ENCODE assay signal across 1 cellular context in the genomic region with DNA sequence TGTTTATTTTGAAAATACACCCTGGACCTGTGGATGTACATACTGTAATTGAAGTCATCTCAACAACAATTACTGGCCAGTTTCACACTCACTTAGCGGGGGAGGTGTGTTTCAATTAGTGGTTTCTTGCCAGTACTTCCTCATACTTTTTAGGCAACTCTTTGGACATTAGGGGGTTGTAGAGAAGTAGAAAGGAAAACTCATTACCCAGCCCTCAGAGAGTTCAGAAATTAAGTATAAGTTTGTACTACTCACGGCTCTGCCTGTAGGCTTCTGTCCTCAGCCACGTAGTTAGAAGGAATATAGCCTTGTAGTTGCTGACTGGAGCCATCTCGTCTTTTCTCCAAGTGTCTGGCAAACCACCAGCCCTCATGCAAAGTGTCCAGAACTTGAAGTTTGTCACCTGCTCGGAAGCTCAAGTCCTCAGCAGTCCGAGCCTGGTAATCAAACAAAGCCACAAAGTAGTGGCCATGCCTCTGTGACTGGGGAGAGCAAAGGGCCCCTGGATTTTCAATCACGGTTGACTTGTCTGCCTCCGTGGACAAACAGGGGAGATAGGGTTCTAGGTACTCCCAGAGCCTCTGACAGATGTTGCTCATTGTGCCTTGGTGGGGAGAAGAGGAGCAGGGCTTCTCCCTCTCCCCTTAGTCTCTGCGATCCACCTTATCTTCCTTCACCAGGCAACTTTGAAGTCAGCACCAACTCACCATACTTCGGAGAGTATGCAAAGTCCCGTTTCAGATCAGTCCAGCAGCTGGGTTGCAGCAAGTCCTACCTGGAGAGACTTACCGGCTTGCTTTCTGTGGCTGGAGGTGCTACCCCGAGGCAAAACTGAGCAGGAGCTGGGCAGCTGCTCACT.
A peak's percentile ranks its signal among the peaks of the same experiment; 100 is the strongest.
TF ChIP-seq lines count a peak whose summit lies in the region.

No MANE protein-coding gene starts in this region.

TF ChIP-seq in HepG2, 621 proteins besides CTCF, POLR2A, EP300 and RAD21 (continued from another document):
- TF ChIP-seq, protein P1, sequence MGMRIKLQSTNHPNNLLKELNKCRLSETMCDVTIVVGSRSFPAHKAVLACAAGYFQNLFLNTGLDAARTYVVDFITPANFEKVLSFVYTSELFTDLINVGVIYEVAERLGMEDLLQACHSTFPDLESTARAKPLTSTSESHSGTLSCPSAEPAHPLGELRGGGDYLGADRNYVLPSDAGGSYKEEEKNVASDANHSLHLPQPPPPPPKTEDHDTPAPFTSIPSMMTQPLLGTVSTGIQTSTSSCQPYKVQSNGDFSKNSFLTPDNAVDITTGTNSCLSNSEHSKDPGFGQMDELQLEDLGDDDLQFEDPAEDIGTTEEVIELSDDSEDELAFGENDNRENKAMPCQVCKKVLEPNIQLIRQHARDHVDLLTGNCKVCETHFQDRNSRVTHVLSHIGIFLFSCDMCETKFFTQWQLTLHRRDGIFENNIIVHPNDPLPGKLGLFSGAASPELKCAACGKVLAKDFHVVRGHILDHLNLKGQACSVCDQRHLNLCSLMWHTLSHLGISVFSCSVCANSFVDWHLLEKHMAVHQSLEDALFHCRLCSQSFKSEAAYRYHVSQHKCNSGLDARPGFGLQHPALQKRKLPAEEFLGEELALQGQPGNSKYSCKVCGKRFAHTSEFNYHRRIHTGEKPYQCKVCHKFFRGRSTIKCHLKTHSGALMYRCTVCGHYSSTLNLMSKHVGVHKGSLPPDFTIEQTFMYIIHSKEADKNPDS (CRISPR knock-in tag; IDR thresholded peaks at IDR 0.05): no peak
- TF ChIP-seq ZNF121 (CRISPR knock-in tag; IDR thresholded peaks at IDR 0.05) (peak; percentile 53; the same call in 1 of the 2 replicates), YEATS4 (CRISPR knock-in tag; IDR thresholded peaks at IDR 0.05; ENCODE audit: borderline replicate concordance) (peak; percentile 20; the same call in 1 of the 2 replicates), ARNT (IDR thresholded peaks at IDR 0.05) (no peak), KMT2B (CRISPR knock-in tag; IDR thresholded peaks at IDR 0.05) (peak; percentile 20; the same call in 1 of the 2 replicates), ARNT2 (CRISPR knock-in tag; IDR thresholded peaks at IDR 0.05; ENCODE audit: low read depth) (peak; percentile 59; the same call in 1 of the 2 replicates), KDM5A (IDR thresholded peaks at IDR 0.05; ENCODE audit: borderline replicate concordance, low read length) (peak; percentile 45; the same call in 1 of the 2 replicates), SP1 (IDR thresholded peaks at IDR 0.05) (no peak), SP1 (CRISPR knock-in tag; IDR thresholded peaks at IDR 0.05) (0 out of 2 replicates have a peak, but pooled peaks have one; percentile 7), PCBP2 (optimal IDR thresholded peaks at IDR 0.05; ENCODE audit: low read depth, low read length, poor library complexity, severe bottlenecking) (no peak), ZBTB46 (CRISPR knock-in tag; IDR thresholded peaks at IDR 0.05; ENCODE audit: borderline replicate concordance) (0 out of 2 replicates have a peak, but pooled peaks have one; percentile 78), ZNF263 (CRISPR knock-in tag; IDR thresholded peaks at IDR 0.05) (0 out of 2 replicates have a peak, but pooled peaks have one; percentile 56), EED (CRISPR knock-in tag; IDR thresholded peaks at IDR 0.05) (no peak), ZNF556 (CRISPR knock-in tag; IDR thresholded peaks at IDR 0.05; ENCODE audit: borderline replicate concordance) (0 out of 2 replicates have a peak, but pooled peaks have one; percentile 40), KMT2A (CRISPR knock-in tag; IDR thresholded peaks at IDR 0.05) (0 out of 2 replicates have a peak, but pooled peaks have one; percentile 20), ZNF800 (CRISPR knock-in tag; IDR thresholded peaks at IDR 0.05) (no peak), DMAP1 (CRISPR knock-in tag; IDR thresholded peaks at IDR 0.05) (peak; percentile 39; the same call in 1 of the 2 replicates), ZSCAN25 (CRISPR knock-in tag; IDR thresholded peaks at IDR 0.05) (0 out of 2 replicates have a peak, but pooled peaks have one; percentile 17), ZNF264 (CRISPR knock-in tag; IDR thresholded peaks at IDR 0.05) (0 out of 2 replicates have a peak, but pooled peaks have one; percentile 18), SKI (IDR thresholded peaks at IDR 0.05; ENCODE audit: partially characterized antibody) (no peak), ZIK1 (CRISPR knock-in tag; IDR thresholded peaks at IDR 0.05; ENCODE audit: borderline replicate concordance, low read depth) (no peak), GPN1 (CRISPR knock-in tag; IDR thresholded peaks at IDR 0.05; ENCODE audit: borderline replicate concordance) (no peak), EEA1 (CRISPR knock-in tag; IDR thresholded peaks at IDR 0.05; ENCODE audit: borderline replicate concordance) (0 out of 2 replicates have a peak, but pooled peaks have one; percentile 0), TRAFD1 (CRISPR knock-in tag; IDR thresholded peaks at IDR 0.05; ENCODE audit: borderline replicate concordance) (0 out of 2 replicates have a peak, but pooled peaks have one; percentile 26), SIN3B (IDR thresholded peaks at IDR 0.05; ENCODE audit: low read length) (no peak), TBX3 (IDR thresholded peaks at IDR 0.05; ENCODE audit: borderline replicate concordance) (peak; percentile 17; the same call in 1 of the 2 replicates), SAP130 (CRISPR knock-in tag; IDR thresholded peaks at IDR 0.05; ENCODE audit: low read depth) (peak; percentile 67; the same call in 1 of the 2 replicates), ZNF276 (CRISPR knock-in tag; IDR thresholded peaks at IDR 0.05; ENCODE audit: low read depth) (no peak), ZNF180 (CRISPR knock-in tag; IDR thresholded peaks at IDR 0.05; ENCODE audit: borderline replicate concordance, low read depth) (no peak), AGO2 (optimal IDR thresholded peaks at IDR 0.05; ENCODE audit: low read depth, low read length) (no peak), ZNF331 (CRISPR knock-in tag; IDR thresholded peaks at IDR 0.05) (no peak), ZNF335 (CRISPR knock-in tag; IDR thresholded peaks at IDR 0.05) (no peak), HOXA3 (CRISPR knock-in tag; IDR thresholded peaks at IDR 0.05) (peak; percentile 18; the same call in 1 of the 2 replicates), CCDC6 (CRISPR knock-in tag; IDR thresholded peaks at IDR 0.05) (peak; percentile 65; the same call in 1 of the 2 replicates), ATF2 (CRISPR knock-in tag; IDR thresholded peaks at IDR 0.05) (no peak; the same call in 1 of the 2 replicates)
- TF ChIP-seq, protein P2, sequence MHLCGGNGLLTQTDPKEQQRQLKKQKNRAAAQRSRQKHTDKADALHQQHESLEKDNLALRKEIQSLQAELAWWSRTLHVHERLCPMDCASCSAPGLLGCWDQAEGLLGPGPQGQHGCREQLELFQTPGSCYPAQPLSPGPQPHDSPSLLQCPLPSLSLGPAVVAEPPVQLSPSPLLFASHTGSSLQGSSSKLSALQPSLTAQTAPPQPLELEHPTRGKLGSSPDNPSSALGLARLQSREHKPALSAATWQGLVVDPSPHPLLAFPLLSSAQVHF (CRISPR knock-in tag; IDR thresholded peaks at IDR 0.05): no peak
- TF ChIP-seq, protein P3, sequence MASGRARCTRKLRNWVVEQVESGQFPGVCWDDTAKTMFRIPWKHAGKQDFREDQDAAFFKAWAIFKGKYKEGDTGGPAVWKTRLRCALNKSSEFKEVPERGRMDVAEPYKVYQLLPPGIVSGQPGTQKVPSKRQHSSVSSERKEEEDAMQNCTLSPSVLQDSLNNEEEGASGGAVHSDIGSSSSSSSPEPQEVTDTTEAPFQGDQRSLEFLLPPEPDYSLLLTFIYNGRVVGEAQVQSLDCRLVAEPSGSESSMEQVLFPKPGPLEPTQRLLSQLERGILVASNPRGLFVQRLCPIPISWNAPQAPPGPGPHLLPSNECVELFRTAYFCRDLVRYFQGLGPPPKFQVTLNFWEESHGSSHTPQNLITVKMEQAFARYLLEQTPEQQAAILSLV (CRISPR knock-in tag; IDR thresholded peaks at IDR 0.05; ENCODE audit: borderline replicate concordance): peak; percentile 79; the same call in 1 of the 2 replicates
